ENCODE assay signal across 14 cellular contexts in genomic region chr7:93923291-93923690, GRCh38. TPM values are rescaled to one million over a fixed set of nuclear protein-coding genes. Genes with fewer than 3 reads are reported as not detected.
DNase-seq lines count a peak whose midpoint lies in the region; ATAC-seq, FAIRE-seq and TF ChIP-seq lines count a peak whose summit lies in the region.
"Had no signal": no experiment of that assay in that cellular context is flagged by ENCODE, and none has a peak within 500 bp of the region (broad histone marks: within the 10 kb centered on the region; RNA-seq: fewer than 3 reads in every experiment).

No MANE protein-coding gene starts in this region.

- H3K9me3 ChIP-seq in pancreas: no peaks in the 10 kb centered on the region
- H3K9me3 ChIP-seq in small intestine (ENCODE audit: control insufficient read depth, low read depth): no peaks in the 10 kb centered on the region

- peaks cover 0 to 4% (median 0%) of the 10 kb centered on the region in 4 donors for H3K27me3 ChIP-seq in pancreas
- H3K27me3 ChIP-seq in small intestine (ENCODE audit: control insufficient read depth in 2 of 2, insufficient read depth in 2 of 2, low read length in 2 of 2): no peaks in the 10 kb centered on the region

- H3K27ac ChIP-seq in pancreas (peak overlapping the region in 1 of 4 donors; percentile 83), small intestine (ENCODE audit: low read depth in 1 of 2, low read length in 1 of 2) (peak overlapping the region in 1 of 2 donors; percentile 39)
- H3K27ac ChIP-seq: C4-2B had no signal

- peak; percentile 85 for FAIRE-seq in RCC 7860 (lab: Jason Lieb, UNC)
- no peak for FAIRE-seq in pancreas (lab: Jason Lieb, UNC)
- no peak for FAIRE-seq in small intestine (lab: Jason Lieb, UNC)

- in situ Hi-C loops in ACHN (cut with HindIII; ENCODE audit: low pct_ligation_motif_present, low pct_unique_long_range_greater_than_20kb, low sequenced_read_pairs): no loop called here

- DNase-seq in ACHN (peak; percentile 34), RCC 7860 (ENCODE audit: low spot score) (peak; percentile 24), fibroblast of villous mesenchyme (ENCODE audit: low read depth) (peak; percentile 39), pancreas (no peak), NCI-H2227 treated with DMSO at 0.1 percent for 48 hours (lab: John Stamatoyannopoulos, UW) (no peak), small intestine (no peak)
- DNase-seq: activated CD4-positive, alpha-beta T cell treated with anti-CD3 and anti-CD28 coated beads, Interleukin-2, amount 50 U/mL, for 1 hour; amygdala; NCI-H1436 treated with DMSO at 0.1 percent for 48 hours had no signal

- intact Hi-C loops in pancreas (cut with DNase I): no loop called here

- ATAC-seq in pancreas (no peak), GM19324 (IDR thresholded peaks at IDR 0.05; ENCODE audit: low FRiP score, unreplicated experiment) (no peak), GM21423 (IDR thresholded peaks at IDR 0.05; ENCODE audit: unreplicated experiment) (no peak)
- ATAC-seq: natural killer cell treated with Interleukin-12 subunit alpha and Interleukin-12 subunit beta and Interleukin-15 and Interleukin-18, amount 100 ng/mL, for 72 hours had no signal

- 63 to 66% methylated on average over 6 of the region's 6 CpGs for WGBS in pancreas, 2 donors
- WGBS in small intestine, 3 donors: 43 to 74% (median 68%) methylated on average over 6 of the region's 6 CpGs

- TF ChIP-seq CTCF in fibroblast of villous mesenchyme (IDR thresholded peaks at IDR 0.05; ENCODE audit: insufficient read depth, low read depth, low read length) (no peak), pancreas (IDR thresholded peaks at IDR 0.05) (no peak)

- H3K4me1 ChIP-seq in pancreas: no peaks in the 10 kb centered on the region
- H3K4me1 ChIP-seq in small intestine (ENCODE audit: control insufficient read depth in 2 of 2, insufficient read depth in 1 of 2, low read depth in 1 of 2, low read length in 1 of 2): peaks cover 0 to 3% of the 10 kb centered on the region in 2 donors

- no peaks in the 10 kb centered on the region for H3K36me3 ChIP-seq in pancreas
- H3K36me3 ChIP-seq in small intestine (ENCODE audit: control insufficient read depth in 2 of 2, insufficient read depth in 2 of 2, low read length in 2 of 2): no peaks in the 10 kb centered on the region

- peak overlapping the region; percentile 86 for H3K4me3 ChIP-seq in fibroblast of villous mesenchyme (ENCODE audit: low read depth, low read length)
- peak overlapping the region in 3 of 4 donors; percentile 0 to 49 (median 45) for H3K4me3 ChIP-seq in pancreas
- H3K4me3 ChIP-seq in small intestine (ENCODE audit: low read depth in 1 of 2, low read length in 2 of 2): no peak overlapping the region

RNA-seq across cellular contexts. Expression of gene GNG11, which starts 1.8 kb away (rescaled TPM):
- 67.4 and 83.1 TPM in 2 replicates for total RNA-seq in fibroblast of villous mesenchyme
- 1 to 10 TPM; 1.6 to 4.8 (median 3.3) TPM for total RNA-seq in pancreas
- polyA plus RNA-seq in pancreas: 10 to 100 TPM; 12.1 TPM
- polyA plus RNA-seq in small intestine: 10 to 100 TPM in 2 of 3 donors, 1 to 10 TPM in 1; 2.0 to 18.6 (median 16.8) TPM
- total RNA-seq: natural killer cell treated with Interleukin-12 subunit alpha and Interleukin-12 subunit beta and Interleukin-15 and Interleukin-18, amount 100 ng/mL, for 72 hours had no signal

RNA-seq across cellular contexts. Expression of gene GNGT1, which starts 16.9 kb away (rescaled TPM):
- total RNA-seq in fibroblast of villous mesenchyme (not detected in 2 replicates), pancreas (not detected)
- polyA plus RNA-seq in pancreas (not detected), small intestine (not detected)
- total RNA-seq: glomerular endothelial cell; natural killer cell treated with Interleukin-12 subunit alpha and Interleukin-12 subunit beta and Interleukin-15 and Interleukin-18, amount 100 ng/mL, for 72 hours had no signal

RNA-seq across cellular contexts. Expression of gene TFPI2, which starts 32.7 kb away (rescaled TPM):
- total RNA-seq in fibroblast of villous mesenchyme (140 and 218 TPM in 2 replicates), pancreas (10 to 100 TPM; 11.8 to 49.2 (median 16.6) TPM)
- polyA plus RNA-seq in pancreas (10 to 100 TPM; 24.5 to 37.9 TPM), small intestine (under 1 TPM in 1 of 3 donors, not detected in 2; 0.60 TPM)
- total RNA-seq: natural killer cell treated with Interleukin-12 subunit alpha and Interleukin-12 subunit beta and Interleukin-15 and Interleukin-18, amount 100 ng/mL, for 72 hours had no signal

Comparison
In these comparisons a context has a peak if more than half of its experiments do, and no peak if none do; other contexts are left out.
1. DNase-seq: peak in ACHN (single experiment), RCC 7860 (single experiment) and fibroblast of villous mesenchyme (single experiment); none in pancreas (0 of 6), NCI-H2227 treated with DMSO at 0.1 percent for 48 hours (single experiment) and small intestine (single experiment).
2. H3K4me3 ChIP-seq: peak in fibroblast of villous mesenchyme (single experiment) and pancreas (3 of 4); none in small intestine (0 of 2).
3. RNA of gene GNG11, which starts 1.8 kb away (total RNA-seq): 67.4 to 83.1 TPM in fibroblast of villous mesenchyme; 1.6 to 4.8 TPM in pancreas; every median in the first group is over 10 times any median in the second.